9 cellular contexts compared by ENCODE assay signal in the genomic region with DNA sequence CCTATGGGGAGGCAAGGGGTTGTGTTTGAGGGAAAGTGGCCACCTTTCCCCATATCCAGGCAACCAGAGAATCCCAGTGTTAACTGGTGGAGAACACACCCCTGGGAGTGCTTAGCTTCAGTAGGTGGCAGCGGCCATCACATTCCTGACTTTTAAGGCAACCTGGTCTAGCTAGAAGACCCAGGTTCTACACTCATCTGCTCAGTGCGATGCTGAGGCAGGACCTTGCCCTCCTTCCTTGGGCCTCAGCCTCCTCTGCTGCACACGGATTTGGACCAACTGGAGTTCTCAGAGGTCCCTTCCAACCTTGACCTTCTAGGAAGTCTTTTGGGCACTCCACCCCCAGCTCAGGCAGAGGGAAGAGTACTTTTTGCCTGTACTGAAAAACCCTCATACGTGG. TPM values are rescaled to one million over a fixed set of nuclear protein-coding genes. Genes with fewer than 3 reads are reported as not detected.
A peak's percentile ranks its signal among the peaks of the same experiment; 100 is the strongest.
DNase-seq lines count a peak whose midpoint lies in the region; ATAC-seq and TF ChIP-seq lines count a peak whose summit lies in the region.
"Had no signal": no experiment of that assay in that cellular context is flagged by ENCODE, and none has a peak within 500 bp of the region (broad histone marks: within the 10 kb centered on the region; RNA-seq: fewer than 3 reads in every experiment).

No MANE protein-coding gene starts in this region.

- H3K27ac ChIP-seq in AG04450 (ENCODE audit: low read depth, low read length) = peak overlapping the region; percentile 57
- H3K27ac ChIP-seq in breast epithelium = peak overlapping the region; percentile 52 to 78

- H3K4me1 ChIP-seq in breast epithelium = peaks cover 19 to 26% of the 10 kb centered on the region in 2 donors

- H3K9me3 Mint-ChIP-seq in IgD-negative memory B cell = no peaks in the 10 kb centered on the region
- H3K9me3 Mint-ChIP-seq in nephron = no peaks in the 10 kb centered on the region

- POLR2A ChIA-PET in AG04450 (lab: Yijun Ruan, JAX) = interaction anchor here (1.0 to 1.2 kb wide), 3 partner anchors 11 to 103 kb away, joined by 3 to 4 read pairs (median 3); partner anchors contain the start of gene BYSL

- no peaks in the 10 kb centered on the region for H3K27me3 Mint-ChIP-seq in IgD-negative memory B cell
- no peaks in the 10 kb centered on the region for H3K27me3 Mint-ChIP-seq in nephron (ENCODE audit: low read depth)

- TF ChIP-seq POLR2A in breast epithelium (IDR thresholded peaks at IDR 0.05) = no peak

- H3K4me3 ChIP-seq in AG04450 (ENCODE audit: low read depth, low read length) (no peak overlapping the region), breast epithelium (peak overlapping the region in 1 of 3 donors; percentile 20)

- H3K9me3 ChIP-seq in AG04450 (ENCODE audit: control insufficient read depth, insufficient read depth, low read length) (peaks cover 3% of the 10 kb centered on the region; the same call in 1 of the 2 replicates), breast epithelium (no peaks in the 10 kb centered on the region)

- H3K36me3 Mint-ChIP-seq in IgD-negative memory B cell (no peaks in the 10 kb centered on the region), nephron (ENCODE audit: low read depth) (peaks cover 15% of the 10 kb centered on the region)

- ATAC-seq in HG02678 (IDR thresholded peaks at IDR 0.05; ENCODE audit: unreplicated experiment) = no peak

- TF ChIP-seq CTCF in AG04450 (IDR thresholded peaks at IDR 0.05; ENCODE audit: low read depth, low read length) (no peak), breast epithelium (IDR thresholded peaks at IDR 0.05) (no peak), nephron (IDR thresholded peaks at IDR 0.05; ENCODE audit: unreplicated experiment in 3 of 3) (no peak), GM20000 (IDR thresholded peaks at IDR 0.05; ENCODE audit: extremely low read depth, missing control alignments) (no peak)

- CTCF ChIA-PET in AG04450 (lab: Charles Lee) = interaction anchor here (1.0 to 12.9 kb wide), 5 partner anchors 17 to 151 kb away, joined by 4 to 145 read pairs (median 36); partner anchors contain the start of genes BYSL, MED20 and TOMM6

- DNase-seq in AG04450 (ENCODE audit: low read depth, low spot score) = no peak
- no peak for DNase-seq in breast epithelium (ENCODE audit: low spot score in 2 of 2)
- DNase-seq in GM20000 (ENCODE audit: low spot score) = no peak
- DNase-seq in NCI-H526 treated with DMSO at 0.1 percent for 48 hours (lab: John Stamatoyannopoulos, UW) = no peak
- DNase-seq in NCI-H2107 (lab: John Stamatoyannopoulos, UW) = no peak
- DNase-seq: cerebellar nuclear complex had no signal

- H3K36me3 ChIP-seq in breast epithelium = peaks cover 5% of the 10 kb centered on the region

- intact Hi-C loops in breast epithelium (cut with DNase I; ENCODE audit: low total_unique reads) = loop anchor here (10.0 kb wide), 2 partner anchors 154 to 1046 kb away; partner anchors contain the start of genes PPP2R5D, PRICKLE4 and TOMM6

- H3K27ac Mint-ChIP-seq in IgD-negative memory B cell (peak overlapping the region; percentile 9 to 94 (median 71)), nephron (peak overlapping the region; percentile 91 to 100 (median 99))

- H3K4me1 Mint-ChIP-seq in IgD-negative memory B cell (peaks cover 40 to 51% (median 51%) of the 10 kb centered on the region in 3 donors), nephron (peaks cover 61% of the 10 kb centered on the region)

- H3K27me3 ChIP-seq in AG04450 (ENCODE audit: control insufficient read depth, insufficient read depth, low read length) (no peaks in the 10 kb centered on the region), breast epithelium (no peaks in the 10 kb centered on the region)

- H3K4me3 Mint-ChIP-seq in IgD-negative memory B cell (peak overlapping the region; percentile 61 to 88 (median 74)), nephron (peak overlapping the region; percentile 90 to 95 (median 93))

RNA-seq across cellular contexts. Expression of gene CCND3, which starts 3.0 kb away (rescaled TPM):
- polyA plus RNA-seq in AG04450 (2011; rRNA removed) (25.8 and 30.9 TPM in 2 replicates), IgD-negative memory B cell (309 TPM)
- polyA minus RNA-seq in AG04450 (2011; rRNA and poly(A)+ RNA removed) = 23.3 and 29.9 TPM in 2 replicates
- total RNA-seq in breast epithelium = 100 to 1,000 TPM; 115 to 297 (median 148) TPM

RNA-seq across cellular contexts. Expression of gene BYSL, which starts 17.3 kb away (rescaled TPM):
- polyA plus RNA-seq in AG04450 (2011; rRNA removed) (18.1 and 25.1 TPM in 2 replicates), IgD-negative memory B cell (9.6 TPM)
- polyA minus RNA-seq in AG04450 (2011; rRNA and poly(A)+ RNA removed) = 20.3 and 26.7 TPM in 2 replicates
- total RNA-seq in breast epithelium = 1 to 10 TPM; 7.7 to 8.8 (median 8.6) TPM

RNA-seq across cellular contexts. Expression of gene MED20, which starts 17.7 kb away (rescaled TPM):
- polyA plus RNA-seq in AG04450 (2011; rRNA removed) (45.0 and 48.6 TPM in 2 replicates), IgD-negative memory B cell (9.8 TPM)
- 41.7 and 48.0 TPM in 2 replicates for polyA minus RNA-seq in AG04450 (2011; rRNA and poly(A)+ RNA removed)
- 10 to 100 TPM in 1 of 3 donors, 1 to 10 TPM in 2; 9.8 to 16.5 (median 9.8) TPM for total RNA-seq in breast epithelium

RNA-seq across cellular contexts. Expression of gene USP49, which starts 43.4 kb away (rescaled TPM):
- polyA plus RNA-seq in AG04450 (2011; rRNA removed) (2.9 and 3.0 TPM in 2 replicates), IgD-negative memory B cell (1.5 TPM)
- 2.5 and 2.8 TPM in 2 replicates for polyA minus RNA-seq in AG04450 (2011; rRNA and poly(A)+ RNA removed)
- total RNA-seq in breast epithelium = 1 to 10 TPM; 3.4 to 4.9 (median 4.7) TPM
